Comparison of ENCODE assay signal across 28 cellular contexts in genomic region chr18:42670860-42671259, GRCh38.
"Had no signal": no experiment of that assay in that cellular context is flagged by ENCODE, and none has a peak within 500 bp of the region (broad histone marks: within the 10 kb centered on the region; RNA-seq: fewer than 3 reads in every experiment).

No MANE protein-coding gene starts in this region.

- FAIRE-seq: colon, endometrium, endothelial cell of umbilical vein, frontal cortex had no signal

- H3K9me3 ChIP-seq: colonic mucosa, esophagus muscularis mucosa, esophagus squamous epithelium, gastrocnemius medialis, gastroesophageal sphincter, heart left ventricle, heart right ventricle had no signal

- H3K27ac ChIP-seq: colonic mucosa, coronary artery, dorsolateral prefrontal cortex, epithelial cell of prostate, esophagus muscularis mucosa, esophagus squamous epithelium, foreskin keratinocyte, gastrocnemius medialis, gastroesophageal sphincter, heart left ventricle, heart right ventricle had no signal

- H3K27me3 ChIP-seq: colonic mucosa, dorsolateral prefrontal cortex, esophagus muscularis mucosa, esophagus squamous epithelium, foreskin keratinocyte, gastrocnemius medialis, gastroesophageal sphincter, heart left ventricle, heart right ventricle had no signal

- H3K36me3 ChIP-seq: colonic mucosa, esophagus muscularis mucosa, esophagus squamous epithelium, gastrocnemius medialis, gastroesophageal sphincter, heart left ventricle, heart right ventricle had no signal

- H3K4me1 ChIP-seq: colonic mucosa, esophagus muscularis mucosa, esophagus squamous epithelium, foreskin keratinocyte, gastrocnemius medialis, gastroesophageal sphincter, heart left ventricle, heart right ventricle had no signal

- ATAC-seq: effector memory CD8-positive, alpha-beta T cell; esophagus mucosa; foreskin keratinocyte; gastrocnemius medialis; gastroesophageal sphincter; heart left ventricle; heart right ventricle had no signal

- DNase-seq: colonic mucosa; cortex of kidney; dermis blood vessel endothelial cell; dorsolateral prefrontal cortex; effector CD4-positive, alpha-beta T cell; effector CD8-positive, alpha-beta T cell; effector memory CD4-positive, alpha-beta T cell; effector memory CD8-positive, alpha-beta T cell; endodermal cell; erythroblast; esophagus squamous epithelium; foreskin fibroblast; foreskin keratinocyte; foreskin melanocyte; gastrocnemius medialis; glutamatergic neuron; head of caudate nucleus; heart left ventricle; heart right ventricle had no signal

- H3K4me3 ChIP-seq: colonic mucosa, coronary artery, dorsolateral prefrontal cortex, esophagus muscularis mucosa, esophagus squamous epithelium, gastrocnemius medialis, gastroesophageal sphincter, heart left ventricle, heart right ventricle had no signal
